ENCODE assay signal across 22 cellular contexts in genomic region chr10:32000937-32001336, GRCh38. TPM values are rescaled to one million over a fixed set of nuclear protein-coding genes. Genes with fewer than 3 reads are reported as not detected.
A peak's percentile ranks its signal among the peaks of the same experiment; 100 is the strongest.
DNase-seq lines count a peak whose midpoint lies in the region; ATAC-seq, FAIRE-seq and TF ChIP-seq lines count a peak whose summit lies in the region.
"Had no signal": no experiment of that assay in that cellular context is flagged by ENCODE, and none has a peak within 500 bp of the region (broad histone marks: within the 10 kb centered on the region; RNA-seq: fewer than 3 reads in every experiment).

No MANE protein-coding gene starts in this region.

- POLR2A ChIA-PET in AG04449 (lab: Yijun Ruan, JAX) = no interaction called here
- POLR2A ChIA-PET in naive thymus-derived CD8-positive, alpha-beta T cell (lab: Charles Lee) = no interaction called here

- H3K9me3 Mint-ChIP-seq in naive thymus-derived CD8-positive, alpha-beta T cell = no peaks in the 10 kb centered on the region
- H3K9me3 Mint-ChIP-seq: activated CD4-positive, alpha-beta memory T cell treated with anti-CD3 and anti-CD28 coated beads, Interleukin-2, amount 10 ng/mL, durations not matched to agents 7 days and 5 days; activated naive CD8-positive, alpha-beta T cell treated with anti-CD3 and anti-CD28 coated beads, Interleukin-2, amount 10 ng/mL, durations not matched to agents 7 days and 5 days; activated T-cell treated with anti-CD3 and anti-CD28 coated beads, Interleukin-2, amount 50 U/mL, for 72 hours had no signal

- H3K36me3 Mint-ChIP-seq in naive thymus-derived CD8-positive, alpha-beta T cell = no peaks in the 10 kb centered on the region

- no peaks in the 10 kb centered on the region for H3K27me3 ChIP-seq in iPS-20b (ENCODE audit: insufficient read depth, low read length)
- H3K27me3 ChIP-seq: stomach, vagina had no signal

- no peak for ATAC-seq in HG03135 (IDR thresholded peaks at IDR 0.05; ENCODE audit: unreplicated experiment)
- no peak for ATAC-seq in naive thymus-derived CD8-positive, alpha-beta T cell
- no peak for ATAC-seq in GM18873 (IDR thresholded peaks at IDR 0.05; ENCODE audit: low FRiP score, unreplicated experiment)
- ATAC-seq: A549; activated T-cell treated with anti-CD3 and anti-CD28 coated beads, Interleukin-2, amount 50 U/mL, for 72 hours; HepG2; lower lobe of right lung; PC-3 had no signal

- H3K27ac Mint-ChIP-seq in naive thymus-derived CD8-positive, alpha-beta T cell = peak overlapping the region in 4 of 10 donors; percentile 1 to 70 (median 33)
- H3K27ac Mint-ChIP-seq: activated CD4-positive, alpha-beta memory T cell treated with anti-CD3 and anti-CD28 coated beads, Interleukin-2, amount 10 ng/mL, durations not matched to agents 7 days and 5 days; activated naive CD8-positive, alpha-beta T cell treated with anti-CD3 and anti-CD28 coated beads, Interleukin-2, amount 10 ng/mL, durations not matched to agents 7 days and 5 days had no signal

- DNase-seq in AG04449 (ENCODE audit: low read depth, low spot score) (peak; percentile 29), HTR-8/SVneo (ENCODE audit: insufficient read length, low spot score) (peak; percentile 52), astrocyte of the hippocampus (ENCODE audit: low read depth, low spot score) (peak; percentile 58), T-helper 1 cell (no peak)
- DNase-seq in naive thymus-derived CD8-positive, alpha-beta T cell = no peak
- DNase-seq: activated CD4-positive, alpha-beta memory T cell treated with anti-CD3 and anti-CD28 coated beads, Interleukin-2, amount 10 ng/mL, durations not matched to agents 7 days and 5 days; activated naive CD8-positive, alpha-beta T cell treated with anti-CD3 and anti-CD28 coated beads, Interleukin-2, amount 10 ng/mL, durations not matched to agents 7 days and 5 days; activated T-cell treated with anti-CD3 and anti-CD28 coated beads, Interleukin-2, amount 50 U/mL, for 72 hours; central memory CD4-positive, alpha-beta T cell; effector memory CD4-positive, alpha-beta T cell; GF-D8; lower lobe of right lung; NCI-H1092; NCI-H526 treated with DMSO at 0.1 percent for 48 hours; PC-3; stomach had no signal

- no peaks in the 10 kb centered on the region for H3K36me3 ChIP-seq in iPS-20b (ENCODE audit: insufficient read depth, low read depth, low read length)
- H3K36me3 ChIP-seq: lower lobe of right lung, vagina had no signal

- peak overlapping the region; percentile 21; the same call in 1 of the 2 replicates for H3K9ac ChIP-seq in iPS-20b (ENCODE audit: low read depth, low read length)

- peak; percentile 74 for FAIRE-seq in HTR-8/SVneo (lab: Jason Lieb, UNC)
- FAIRE-seq: A549, HepG2 had no signal

- TF ChIP-seq CTCF in AG04449 (IDR thresholded peaks at IDR 0.05; ENCODE audit: insufficient read depth, low read length, missing control alignments) = no peak

- H3K4me3 Mint-ChIP-seq in naive thymus-derived CD8-positive, alpha-beta T cell = no peak overlapping the region
- H3K4me3 Mint-ChIP-seq: activated CD4-positive, alpha-beta memory T cell treated with anti-CD3 and anti-CD28 coated beads, Interleukin-2, amount 10 ng/mL, durations not matched to agents 7 days and 5 days; activated naive CD8-positive, alpha-beta T cell treated with anti-CD3 and anti-CD28 coated beads, Interleukin-2, amount 10 ng/mL, durations not matched to agents 7 days and 5 days; activated T-cell treated with anti-CD3 and anti-CD28 coated beads, Interleukin-2, amount 50 U/mL, for 72 hours had no signal

- no peak overlapping the region for H3K4me3 ChIP-seq in AG04449 (ENCODE audit: low read depth, low read length)
- no peak overlapping the region for H3K4me3 ChIP-seq in iPS-20b (ENCODE audit: low read length)
- H3K4me3 ChIP-seq: A549, lower lobe of right lung, stomach, vagina had no signal

- CTCF ChIA-PET in AG04449 (lab: Yijun Ruan, JAX) = interaction anchor here (4.8 kb wide), 1 partner anchor 139 kb away, joined by 33 read pairs; no protein-coding TSS in a partner anchor

- peaks cover 0 to 12% (median 5%) of the 10 kb centered on the region in 4 donors for H3K4me1 Mint-ChIP-seq in naive thymus-derived CD8-positive, alpha-beta T cell

- no peak overlapping the region for H3K27ac ChIP-seq in iPS-20b (ENCODE audit: low read length)
- H3K27ac ChIP-seq: A549, lower lobe of right lung, stomach, vagina had no signal

- H3K9me3 ChIP-seq in iPS-20b (ENCODE audit: insufficient read depth, low read depth, low read length) = no peaks in the 10 kb centered on the region
- H3K9me3 ChIP-seq: A549, lower lobe of right lung, stomach, vagina had no signal

- no peaks in the 10 kb centered on the region for H3K27me3 Mint-ChIP-seq in naive thymus-derived CD8-positive, alpha-beta T cell
- H3K27me3 Mint-ChIP-seq: activated CD4-positive, alpha-beta memory T cell treated with anti-CD3 and anti-CD28 coated beads, Interleukin-2, amount 10 ng/mL, durations not matched to agents 7 days and 5 days; activated naive CD8-positive, alpha-beta T cell treated with anti-CD3 and anti-CD28 coated beads, Interleukin-2, amount 10 ng/mL, durations not matched to agents 7 days and 5 days had no signal

- H3K4me1 ChIP-seq in iPS-20b (ENCODE audit: insufficient read depth, low read length) = peaks cover 33% of the 10 kb centered on the region
- H3K4me1 ChIP-seq: vagina had no signal

RNA-seq across cellular contexts. Expression of gene KIF5B, which starts 55.3 kb away (rescaled TPM):
- total RNA-seq in naive thymus-derived CD8-positive, alpha-beta T cell = 10 to 100 TPM; 46.6 to 47.8 TPM
- polyA plus RNA-seq in naive thymus-derived CD8-positive, alpha-beta T cell = 10 to 100 TPM; 17.0 to 19.6 (median 17.9) TPM

Comparison
In these comparisons a context has a peak if more than half of its experiments do, and no peak if none do; other contexts are left out.
1. DNase-seq: peak in AG04449 (single experiment), HTR-8/SVneo (single experiment) and astrocyte of the hippocampus (single experiment); none in naive thymus-derived CD8-positive, alpha-beta T cell (0 of 10) and T-helper 1 cell (0 of 5).